In the genomic region with DNA sequence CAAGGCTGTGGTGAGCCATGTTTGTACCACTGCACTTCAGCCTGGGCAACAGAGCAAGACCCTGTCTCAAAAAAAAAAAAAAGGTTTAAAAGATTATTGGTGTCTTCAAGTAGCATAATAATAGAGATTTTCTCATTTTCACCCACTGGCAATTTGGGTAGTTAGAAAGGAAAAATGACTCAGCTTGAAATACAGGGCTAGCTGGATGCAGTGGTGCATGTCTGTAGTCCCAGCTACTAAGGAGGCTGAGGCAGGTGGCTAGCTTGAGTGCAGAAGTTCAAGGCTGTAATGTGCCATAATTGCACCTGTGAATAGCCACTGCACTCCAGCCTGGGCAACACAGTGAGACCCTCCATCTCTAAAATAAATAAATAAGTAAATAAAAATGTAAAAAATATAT, we compare ENCODE assay signal across 15 cellular contexts.
DNase-seq lines count a peak whose midpoint lies in the region; ATAC-seq, FAIRE-seq and TF ChIP-seq lines count a peak whose summit lies in the region.
"Had no signal": no experiment of that assay in that cellular context is flagged by ENCODE, and none has a peak within 500 bp of the region (broad histone marks: within the 10 kb centered on the region; RNA-seq: fewer than 3 reads in every experiment).

No MANE protein-coding gene starts in this region.

- peak; percentile 72 for FAIRE-seq in GM12891 (lab: Jason Lieb, UNC)
- no peak for FAIRE-seq in urothelium cell line (lab: Jason Lieb, UNC)

- no peak overlapping the region for H3K4me3 Mint-ChIP-seq in activated CD8-positive, alpha-beta T cell treated with anti-CD3 and anti-CD28 coated beads, Interleukin-2, amount 10 ng/mL, durations not matched to agents 7 days and 5 days
- H3K4me3 Mint-ChIP-seq: activated CD8-positive, alpha-beta memory T cell treated with anti-CD3 and anti-CD28 coated beads, Interleukin-2, amount 10 ng/mL, durations not matched to agents 7 days and 5 days had no signal

- DNase-seq in GM12891 (ENCODE audit: insufficient read length, low spot score) (no peak), urothelium cell line (ENCODE audit: low spot score) (no peak), NCI-H526 (lab: John Stamatoyannopoulos, UW) (no peak), putamen (ENCODE audit: low spot score) (no peak)
- DNase-seq in activated CD8-positive, alpha-beta T cell treated with anti-CD3 and anti-CD28 coated beads, Interleukin-2, amount 10 ng/mL, durations not matched to agents 7 days and 5 days, result no peak
- DNase-seq: ACHN; activated CD8-positive, alpha-beta memory T cell treated with anti-CD3 and anti-CD28 coated beads, Interleukin-2, amount 10 ng/mL, durations not matched to agents 7 days and 5 days; amniotic stem cell; effector CD4-positive, alpha-beta T cell; mammary epithelial cell; NCI-H187 treated with DMSO at 0.1 percent for 48 hours; stimulated activated naive CD8-positive, alpha-beta T cell treated with anti-CD3 and anti-CD28 coated beads, Interleukin-15, Interleukin-2, amounts not matched to agents 100 U/mL and 50 U/mL, for 24 hours had no signal

- peaks cover 2% of the 10 kb centered on the region for H3K36me3 Mint-ChIP-seq in activated CD8-positive, alpha-beta T cell treated with anti-CD3 and anti-CD28 coated beads, Interleukin-2, amount 10 ng/mL, durations not matched to agents 7 days and 5 days (ENCODE audit: low read depth)

- no peak for TF ChIP-seq POLR2A in GM12891 (IDR thresholded peaks at IDR 0.05; ENCODE audit: low read depth, low read length)

- ATAC-seq in GM19455 (IDR thresholded peaks at IDR 0.05; ENCODE audit: unreplicated experiment), result peak; percentile 62
- ATAC-seq in HG02840 (IDR thresholded peaks at IDR 0.05; ENCODE audit: low FRiP score, unreplicated experiment), result peak; percentile 48
- ATAC-seq in HG03457 (IDR thresholded peaks at IDR 0.05; ENCODE audit: unreplicated experiment), result peak; percentile 41
- ATAC-seq in activated CD8-positive, alpha-beta T cell treated with anti-CD3 and anti-CD28 coated beads, Interleukin-2, amount 10 ng/mL, durations not matched to agents 7 days and 5 days, result no peak

- H3K4me1 Mint-ChIP-seq in activated CD8-positive, alpha-beta T cell treated with anti-CD3 and anti-CD28 coated beads, Interleukin-2, amount 10 ng/mL, durations not matched to agents 7 days and 5 days (ENCODE audit: low read depth), result peaks cover 29% of the 10 kb centered on the region

- no peak overlapping the region for H3K27ac Mint-ChIP-seq in activated CD8-positive, alpha-beta T cell treated with anti-CD3 and anti-CD28 coated beads, Interleukin-2, amount 10 ng/mL, durations not matched to agents 7 days and 5 days

- CTCF ChIA-PET in activated CD8-positive, alpha-beta T cell treated with anti-CD3 and anti-CD28 coated beads, Interleukin-2, amount 10 ng/mL, durations not matched to agents 7 days and 5 days (lab: Charles Lee), result interaction anchor here (1.2 to 3.0 kb wide), 2 partner anchors 52 to 113 kb away, joined by 3 to 20 read pairs; no protein-coding TSS in a partner anchor

- H3K9me3 Mint-ChIP-seq in activated CD8-positive, alpha-beta T cell treated with anti-CD3 and anti-CD28 coated beads, Interleukin-2, amount 10 ng/mL, durations not matched to agents 7 days and 5 days (ENCODE audit: insufficient read depth), result no peaks in the 10 kb centered on the region

- POLR2A ChIA-PET in activated CD8-positive, alpha-beta T cell treated with anti-CD3 and anti-CD28 coated beads, Interleukin-2, amount 10 ng/mL, durations not matched to agents 7 days and 5 days (lab: Charles Lee), result interaction anchor here (0.6 to 3.7 kb wide), 6 partner anchors 9 to 111 kb away, joined by 3 to 16 read pairs (median 8); a partner anchor contains a TSS

- H3K27me3 Mint-ChIP-seq in activated CD8-positive, alpha-beta T cell treated with anti-CD3 and anti-CD28 coated beads, Interleukin-2, amount 10 ng/mL, durations not matched to agents 7 days and 5 days (ENCODE audit: low read depth), result peaks cover 2% of the 10 kb centered on the region

TF ChIP-seq in GM12891, 5 proteins besides CTCF, POLR2A, EP300 and RAD21:
- TF ChIP-seq TAF1 (IDR thresholded peaks at IDR 0.05; ENCODE audit: low read depth, low read length) (no peak), PAX5 (IDR thresholded peaks at IDR 0.05; ENCODE audit: insufficient read depth, low read length, severe bottlenecking) (peak; percentile 87), POU2F2 (IDR thresholded peaks at IDR 0.05; ENCODE audit: low read depth, low read length) (0 out of 2 replicates have a peak, but pooled peaks have one; percentile 40), SPI1 (IDR thresholded peaks at IDR 0.05; ENCODE audit: low read depth, low read length) (no peak), POLR2AphosphoS5 (IDR thresholded peaks at IDR 0.05; ENCODE audit: low read depth, low read length) (no peak)
